ENCODE assay signal across 2 cellular contexts in the genomic region with DNA sequence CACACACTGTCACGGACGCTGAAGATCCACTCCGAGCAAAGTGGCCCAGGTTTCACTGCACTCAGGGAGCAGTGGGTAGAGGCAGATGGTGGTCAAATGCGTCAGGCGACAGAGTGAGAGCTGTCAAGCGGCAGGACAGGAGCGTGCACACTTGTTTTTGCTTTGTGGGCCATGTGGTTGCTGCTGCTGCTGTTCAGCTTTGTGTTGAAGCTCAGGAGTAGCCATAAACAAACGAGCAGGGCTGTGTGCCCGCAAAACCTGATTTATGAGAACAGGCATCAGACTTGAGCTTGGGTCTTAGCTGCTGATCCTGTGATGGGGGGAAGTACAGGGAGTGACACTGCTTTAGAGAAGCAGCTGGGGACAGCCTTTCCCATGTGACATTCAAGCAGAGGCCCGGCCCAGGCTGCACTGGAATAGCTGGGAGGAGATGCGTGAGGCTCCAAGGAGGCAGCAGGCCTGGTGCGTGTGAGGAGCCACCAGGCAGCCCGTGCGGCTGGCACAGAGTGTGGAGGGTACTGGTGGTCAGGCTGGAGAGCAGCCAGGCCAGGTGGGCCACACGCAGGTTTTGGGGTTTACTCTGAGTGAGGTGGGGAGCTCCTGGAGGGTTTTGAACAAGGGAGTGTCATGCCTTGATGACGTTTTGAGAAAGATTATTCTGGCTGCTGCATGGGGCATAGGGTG.
TF ChIP-seq lines count a peak whose summit lies in the region.

No MANE protein-coding gene starts in this region.

TF ChIP-seq in H1, 55 proteins besides CTCF, POLR2A, EP300 and RAD21:
- TF ChIP-seq JUN (IDR thresholded peaks at IDR 0.05; ENCODE audit: low read depth, low read length): no peak
- no peak for TF ChIP-seq NRF1 (IDR thresholded peaks at IDR 0.05; ENCODE audit: low read depth, low read length)
- TF ChIP-seq ASH2L (IDR thresholded peaks at IDR 0.05; ENCODE audit: low read length): no peak
- no peak for TF ChIP-seq CBX8 (IDR thresholded peaks at IDR 0.05; ENCODE audit: borderline replicate concordance, low read depth, low read length)
- no peak for TF ChIP-seq CHD1 (IDR thresholded peaks at IDR 0.05; ENCODE audit: low read depth, low read length)
- TF ChIP-seq KDM1A (IDR thresholded peaks at IDR 0.05; ENCODE audit: borderline replicate concordance, low read length): no peak

TF ChIP-seq in HepG2, 621 proteins besides CTCF, POLR2A, EP300 and RAD21:
- TF ChIP-seq CREB1 (IDR thresholded peaks at IDR 0.05): 0 out of 2 replicates have a peak, but pooled peaks have one; percentile 5
- TF ChIP-seq CREB1 (CRISPR knock-in tag; IDR thresholded peaks at IDR 0.05): no peak
- TF ChIP-seq, protein P1, sequence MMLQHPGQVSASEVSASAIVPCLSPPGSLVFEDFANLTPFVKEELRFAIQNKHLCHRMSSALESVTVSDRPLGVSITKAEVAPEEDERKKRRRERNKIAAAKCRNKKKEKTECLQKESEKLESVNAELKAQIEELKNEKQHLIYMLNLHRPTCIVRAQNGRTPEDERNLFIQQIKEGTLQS (CRISPR knock-in tag; IDR thresholded peaks at IDR 0.05): no peak
TF ChIP-seq in HepG2: peak in this region for 1.
